1 cellular context compared by ENCODE assay signal in the genomic region with DNA sequence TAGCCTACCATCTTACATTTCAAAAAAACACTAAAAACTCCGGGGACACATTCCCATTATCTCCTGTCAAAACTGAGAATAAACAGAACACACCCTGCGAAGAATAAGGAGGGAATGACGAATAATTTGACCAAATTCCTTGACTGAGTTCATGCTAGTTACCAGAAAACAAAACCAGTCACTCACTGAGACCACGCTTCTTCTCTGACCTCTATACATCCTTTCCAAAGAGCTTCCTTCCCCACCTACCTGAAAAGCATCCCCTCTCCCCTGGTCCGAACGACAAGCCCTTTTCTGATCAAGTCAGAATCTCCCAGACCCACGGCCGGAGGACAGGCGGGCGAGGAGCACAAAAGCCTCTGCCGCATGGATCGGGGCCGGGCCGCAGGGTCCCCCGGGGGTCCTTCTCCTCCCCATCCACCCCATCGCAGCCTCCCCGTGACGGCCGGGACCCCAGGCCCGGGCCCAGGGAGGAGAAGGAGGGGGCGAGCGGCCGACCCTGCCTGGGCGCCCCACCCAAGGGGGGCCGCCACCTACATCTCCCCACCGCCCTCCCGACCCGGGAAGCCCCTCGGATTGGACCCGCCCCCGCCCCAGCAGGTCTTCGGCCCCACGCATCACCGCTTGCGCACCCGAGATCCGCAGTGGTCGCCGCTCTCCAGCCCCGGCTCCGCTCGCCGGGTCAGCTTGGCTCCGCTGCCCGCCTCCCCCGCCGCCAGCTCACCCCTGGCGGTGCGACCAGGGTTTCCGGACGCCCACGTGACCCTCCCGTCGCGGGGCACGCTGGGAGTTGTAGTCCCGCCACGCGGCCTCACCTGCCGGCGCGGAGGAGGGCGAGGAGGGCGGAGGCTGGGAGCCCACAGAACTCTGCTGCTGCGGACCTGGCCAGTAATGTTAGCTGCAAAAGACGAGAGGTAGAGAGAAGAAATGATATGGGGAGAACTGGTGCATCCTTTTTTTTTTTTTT.
TF ChIP-seq lines count a peak whose summit lies in the region.

A gene with protein sequence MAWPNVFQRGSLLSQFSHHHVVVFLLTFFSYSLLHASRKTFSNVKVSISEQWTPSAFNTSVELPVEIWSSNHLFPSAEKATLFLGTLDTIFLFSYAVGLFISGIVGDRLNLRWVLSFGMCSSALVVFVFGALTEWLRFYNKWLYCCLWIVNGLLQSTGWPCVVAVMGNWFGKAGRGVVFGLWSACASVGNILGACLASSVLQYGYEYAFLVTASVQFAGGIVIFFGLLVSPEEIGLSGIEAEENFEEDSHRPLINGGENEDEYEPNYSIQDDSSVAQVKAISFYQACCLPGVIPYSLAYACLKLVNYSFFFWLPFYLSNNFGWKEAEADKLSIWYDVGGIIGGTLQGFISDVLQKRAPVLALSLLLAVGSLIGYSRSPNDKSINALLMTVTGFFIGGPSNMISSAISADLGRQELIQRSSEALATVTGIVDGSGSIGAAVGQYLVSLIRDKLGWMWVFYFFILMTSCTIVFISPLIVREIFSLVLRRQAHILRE (minus strand): TSS at position 747 of the 967 bp plus-strand sequence. CDS start 16,004 bp downstream, outside the sequence.

TF ChIP-seq in HepG2, 621 proteins besides CTCF, POLR2A, EP300 and RAD21 (continued from another document and continues in another):
- TF ChIP-seq, protein P1, sequence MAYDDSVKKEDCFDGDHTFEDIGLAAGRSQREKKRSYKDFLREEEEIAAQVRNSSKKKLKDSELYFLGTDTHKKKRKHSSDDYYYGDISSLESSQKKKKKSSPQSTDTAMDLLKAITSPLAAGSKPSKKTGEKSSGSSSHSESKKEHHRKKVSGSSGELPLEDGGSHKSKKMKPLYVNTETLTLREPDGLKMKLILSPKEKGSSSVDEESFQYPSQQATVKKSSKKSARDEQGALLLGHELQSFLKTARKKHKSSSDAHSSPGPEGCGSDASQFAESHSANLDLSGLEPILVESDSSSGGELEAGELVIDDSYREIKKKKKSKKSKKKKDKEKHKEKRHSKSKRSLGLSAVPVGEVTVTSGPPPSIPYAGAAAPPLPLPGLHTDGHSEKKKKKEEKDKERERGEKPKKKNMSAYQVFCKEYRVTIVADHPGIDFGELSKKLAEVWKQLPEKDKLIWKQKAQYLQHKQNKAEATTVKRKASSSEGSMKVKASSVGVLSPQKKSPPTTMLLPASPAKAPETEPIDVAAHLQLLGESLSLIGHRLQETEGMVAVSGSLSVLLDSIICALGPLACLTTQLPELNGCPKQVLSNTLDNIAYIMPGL (CRISPR knock-in tag; IDR thresholded peaks at IDR 0.05; ENCODE audit: borderline replicate concordance in 1 of 2, low read depth in 1 of 2) = peak; percentile 69 to 74; a peak in 3 of 4 replicates
- TF ChIP-seq ZNF280D (CRISPR knock-in tag; IDR thresholded peaks at IDR 0.05) (no peak), TEAD2 (CRISPR knock-in tag; IDR thresholded peaks at IDR 0.05) (no peak), ZBTB39 (CRISPR knock-in tag; IDR thresholded peaks at IDR 0.05) (no peak), WIZ (CRISPR knock-in tag; IDR thresholded peaks at IDR 0.05) (no peak), ZNF788 (CRISPR knock-in tag; IDR thresholded peaks at IDR 0.05; ENCODE audit: borderline replicate concordance) (peak; percentile 78; the same call in 1 of the 2 replicates), KLF16 (CRISPR knock-in tag; IDR thresholded peaks at IDR 0.05) (0 out of 4 replicates have a peak, but pooled peaks of 1 of the 2 experiments have one; percentile 27), ZNF20 (CRISPR knock-in tag; IDR thresholded peaks at IDR 0.05) (no peak), ZNF557 (CRISPR knock-in tag; IDR thresholded peaks at IDR 0.05) (no peak), MZF1 (CRISPR knock-in tag; IDR thresholded peaks at IDR 0.05; ENCODE audit: borderline replicate concordance) (no peak), ZNF430 (CRISPR knock-in tag; IDR thresholded peaks at IDR 0.05) (no peak), ZNF597 (CRISPR knock-in tag; IDR thresholded peaks at IDR 0.05) (no peak), ZNF142 (CRISPR knock-in tag; IDR thresholded peaks at IDR 0.05) (no peak), KDM6A (CRISPR knock-in tag; IDR thresholded peaks at IDR 0.05; ENCODE audit: low read depth) (no peak), ZNF772 (CRISPR knock-in tag; IDR thresholded peaks at IDR 0.05) (peak; percentile 84), SETDB1 (CRISPR knock-in tag; IDR thresholded peaks at IDR 0.05; ENCODE audit: borderline replicate concordance) (no peak), ZBTB3 (CRISPR knock-in tag; IDR thresholded peaks at IDR 0.05; ENCODE audit: borderline replicate concordance, low read depth) (no peak)
- TF ChIP-seq, protein P2, sequence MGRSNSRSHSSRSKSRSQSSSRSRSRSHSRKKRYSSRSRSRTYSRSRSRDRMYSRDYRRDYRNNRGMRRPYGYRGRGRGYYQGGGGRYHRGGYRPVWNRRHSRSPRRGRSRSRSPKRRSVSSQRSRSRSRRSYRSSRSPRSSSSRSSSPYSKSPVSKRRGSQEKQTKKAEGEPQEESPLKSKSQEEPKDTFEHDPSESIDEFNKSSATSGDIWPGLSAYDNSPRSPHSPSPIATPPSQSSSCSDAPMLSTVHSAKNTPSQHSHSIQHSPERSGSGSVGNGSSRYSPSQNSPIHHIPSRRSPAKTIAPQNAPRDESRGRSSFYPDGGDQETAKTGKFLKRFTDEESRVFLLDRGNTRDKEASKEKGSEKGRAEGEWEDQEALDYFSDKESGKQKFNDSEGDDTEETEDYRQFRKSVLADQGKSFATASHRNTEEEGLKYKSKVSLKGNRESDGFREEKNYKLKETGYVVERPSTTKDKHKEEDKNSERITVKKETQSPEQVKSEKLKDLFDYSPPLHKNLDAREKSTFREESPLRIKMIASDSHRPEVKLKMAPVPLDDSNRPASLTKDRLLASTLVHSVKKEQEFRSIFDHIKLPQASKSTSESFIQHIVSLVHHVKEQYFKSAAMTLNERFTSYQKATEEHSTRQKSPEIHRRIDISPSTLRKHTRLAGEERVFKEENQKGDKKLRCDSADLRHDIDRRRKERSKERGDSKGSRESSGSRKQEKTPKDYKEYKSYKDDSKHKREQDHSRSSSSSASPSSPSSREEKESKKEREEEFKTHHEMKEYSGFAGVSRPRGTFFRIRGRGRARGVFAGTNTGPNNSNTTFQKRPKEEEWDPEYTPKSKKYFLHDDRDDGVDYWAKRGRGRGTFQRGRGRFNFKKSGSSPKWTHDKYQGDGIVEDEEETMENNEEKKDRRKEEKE (IDR thresholded peaks at IDR 0.05) = no peak
- TF ChIP-seq, protein P3, sequence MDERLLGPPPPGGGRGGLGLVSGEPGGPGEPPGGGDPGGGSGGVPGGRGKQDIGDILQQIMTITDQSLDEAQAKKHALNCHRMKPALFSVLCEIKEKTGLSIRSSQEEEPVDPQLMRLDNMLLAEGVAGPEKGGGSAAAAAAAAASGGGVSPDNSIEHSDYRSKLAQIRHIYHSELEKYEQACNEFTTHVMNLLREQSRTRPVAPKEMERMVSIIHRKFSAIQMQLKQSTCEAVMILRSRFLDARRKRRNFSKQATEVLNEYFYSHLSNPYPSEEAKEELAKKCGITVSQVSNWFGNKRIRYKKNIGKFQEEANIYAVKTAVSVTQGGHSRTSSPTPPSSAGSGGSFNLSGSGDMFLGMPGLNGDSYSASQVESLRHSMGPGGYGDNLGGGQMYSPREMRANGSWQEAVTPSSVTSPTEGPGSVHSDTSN (CRISPR knock-in tag; IDR thresholded peaks at IDR 0.05) = no peak
- TF ChIP-seq, protein P4, sequence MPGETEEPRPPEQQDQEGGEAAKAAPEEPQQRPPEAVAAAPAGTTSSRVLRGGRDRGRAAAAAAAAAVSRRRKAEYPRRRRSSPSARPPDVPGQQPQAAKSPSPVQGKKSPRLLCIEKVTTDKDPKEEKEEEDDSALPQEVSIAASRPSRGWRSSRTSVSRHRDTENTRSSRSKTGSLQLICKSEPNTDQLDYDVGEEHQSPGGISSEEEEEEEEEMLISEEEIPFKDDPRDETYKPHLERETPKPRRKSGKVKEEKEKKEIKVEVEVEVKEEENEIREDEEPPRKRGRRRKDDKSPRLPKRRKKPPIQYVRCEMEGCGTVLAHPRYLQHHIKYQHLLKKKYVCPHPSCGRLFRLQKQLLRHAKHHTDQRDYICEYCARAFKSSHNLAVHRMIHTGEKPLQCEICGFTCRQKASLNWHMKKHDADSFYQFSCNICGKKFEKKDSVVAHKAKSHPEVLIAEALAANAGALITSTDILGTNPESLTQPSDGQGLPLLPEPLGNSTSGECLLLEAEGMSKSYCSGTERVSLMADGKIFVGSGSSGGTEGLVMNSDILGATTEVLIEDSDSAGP (CRISPR knock-in tag; IDR thresholded peaks at IDR 0.05; ENCODE audit: borderline replicate concordance) = peak; percentile 46; the same call in 1 of the 2 replicates
- TF ChIP-seq, protein P5, sequence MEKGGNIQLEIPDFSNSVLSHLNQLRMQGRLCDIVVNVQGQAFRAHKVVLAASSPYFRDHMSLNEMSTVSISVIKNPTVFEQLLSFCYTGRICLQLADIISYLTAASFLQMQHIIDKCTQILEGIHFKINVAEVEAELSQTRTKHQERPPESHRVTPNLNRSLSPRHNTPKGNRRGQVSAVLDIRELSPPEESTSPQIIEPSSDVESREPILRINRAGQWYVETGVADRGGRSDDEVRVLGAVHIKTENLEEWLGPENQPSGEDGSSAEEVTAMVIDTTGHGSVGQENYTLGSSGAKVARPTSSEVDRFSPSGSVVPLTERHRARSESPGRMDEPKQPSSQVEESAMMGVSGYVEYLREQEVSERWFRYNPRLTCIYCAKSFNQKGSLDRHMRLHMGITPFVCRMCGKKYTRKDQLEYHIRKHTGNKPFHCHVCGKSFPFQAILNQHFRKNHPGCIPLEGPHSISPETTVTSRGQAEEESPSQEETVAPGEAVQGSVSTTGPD (CRISPR knock-in tag; IDR thresholded peaks at IDR 0.05) = no peak
